Comparison of ENCODE assay signal across 1 cellular context in the genomic region with DNA sequence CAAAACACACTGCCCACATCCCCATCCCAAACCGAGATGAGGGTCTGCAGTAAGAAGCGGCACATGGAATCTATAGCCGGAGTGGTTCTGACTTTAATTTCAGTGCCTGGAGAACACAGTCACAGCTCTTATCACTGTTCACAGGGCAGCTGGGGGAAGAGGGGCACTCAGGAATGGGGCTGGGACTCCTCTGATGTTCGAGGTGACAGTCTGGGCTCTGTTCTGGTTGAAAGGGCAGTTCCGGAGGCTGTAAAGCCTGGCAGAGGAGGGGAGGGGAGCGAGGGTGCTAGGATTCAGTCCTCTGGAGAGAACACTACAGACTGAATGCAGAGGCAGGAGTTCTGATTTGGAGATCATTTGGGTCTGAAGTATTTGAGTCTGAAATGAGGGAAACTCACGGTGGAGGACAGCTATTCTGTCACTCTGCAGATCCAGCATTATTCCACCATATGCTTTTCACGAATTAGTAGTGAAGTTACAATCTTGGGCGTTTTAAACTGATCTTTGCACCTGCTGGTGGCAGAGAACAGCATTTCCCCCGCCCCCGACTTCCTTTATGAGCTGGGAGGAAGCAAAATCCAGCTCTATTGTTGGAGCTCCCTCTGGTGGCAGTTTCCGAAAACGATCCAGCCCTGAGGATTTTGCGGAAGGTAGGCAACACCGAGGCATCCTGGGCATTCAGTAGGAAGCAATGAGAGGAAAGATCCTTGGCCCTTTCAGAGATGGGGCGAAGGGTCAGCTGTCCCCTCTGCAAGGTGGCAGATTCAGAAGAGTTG.
TF ChIP-seq lines count a peak whose summit lies in the region.

No MANE protein-coding gene starts in this region.

TF ChIP-seq in GM23338, 12 proteins besides CTCF, POLR2A, EP300 and RAD21 (continued from another document):
- TF ChIP-seq, protein P1, sequence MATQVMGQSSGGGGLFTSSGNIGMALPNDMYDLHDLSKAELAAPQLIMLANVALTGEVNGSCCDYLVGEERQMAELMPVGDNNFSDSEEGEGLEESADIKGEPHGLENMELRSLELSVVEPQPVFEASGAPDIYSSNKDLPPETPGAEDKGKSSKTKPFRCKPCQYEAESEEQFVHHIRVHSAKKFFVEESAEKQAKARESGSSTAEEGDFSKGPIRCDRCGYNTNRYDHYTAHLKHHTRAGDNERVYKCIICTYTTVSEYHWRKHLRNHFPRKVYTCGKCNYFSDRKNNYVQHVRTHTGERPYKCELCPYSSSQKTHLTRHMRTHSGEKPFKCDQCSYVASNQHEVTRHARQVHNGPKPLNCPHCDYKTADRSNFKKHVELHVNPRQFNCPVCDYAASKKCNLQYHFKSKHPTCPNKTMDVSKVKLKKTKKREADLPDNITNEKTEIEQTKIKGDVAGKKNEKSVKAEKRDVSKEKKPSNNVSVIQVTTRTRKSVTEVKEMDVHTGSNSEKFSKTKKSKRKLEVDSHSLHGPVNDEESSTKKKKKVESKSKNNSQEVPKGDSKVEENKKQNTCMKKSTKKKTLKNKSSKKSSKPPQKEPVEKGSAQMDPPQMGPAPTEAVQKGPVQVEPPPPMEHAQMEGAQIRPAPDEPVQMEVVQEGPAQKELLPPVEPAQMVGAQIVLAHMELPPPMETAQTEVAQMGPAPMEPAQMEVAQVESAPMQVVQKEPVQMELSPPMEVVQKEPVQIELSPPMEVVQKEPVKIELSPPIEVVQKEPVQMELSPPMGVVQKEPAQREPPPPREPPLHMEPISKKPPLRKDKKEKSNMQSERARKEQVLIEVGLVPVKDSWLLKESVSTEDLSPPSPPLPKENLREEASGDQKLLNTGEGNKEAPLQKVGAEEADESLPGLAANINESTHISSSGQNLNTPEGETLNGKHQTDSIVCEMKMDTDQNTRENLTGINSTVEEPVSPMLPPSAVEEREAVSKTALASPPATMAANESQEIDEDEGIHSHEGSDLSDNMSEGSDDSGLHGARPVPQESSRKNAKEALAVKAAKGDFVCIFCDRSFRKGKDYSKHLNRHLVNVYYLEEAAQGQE (IDR thresholded peaks at IDR 0.05; ENCODE audit: unreplicated experiment), result no peak
- no peak for TF ChIP-seq NANOG (IDR thresholded peaks at IDR 0.05; ENCODE audit: borderline replicate concordance)
